Comparison of ENCODE assay signal across 12 cellular contexts in genomic region chr5:145682197-145682895, GRCh38.
"Had no signal": no experiment of that assay in that cellular context is flagged by ENCODE, and none has a peak within 500 bp of the region (broad histone marks: within the 10 kb centered on the region; RNA-seq: fewer than 3 reads in every experiment).

No MANE protein-coding gene starts in this region.

- H3K9me3 ChIP-seq: adrenal gland, breast epithelium, colonic mucosa, esophagus muscularis mucosa, gastrocnemius medialis, pancreas, right lobe of liver, transverse colon, uterus had no signal

- H3K27ac ChIP-seq: adrenal gland, breast epithelium, colonic mucosa, dorsolateral prefrontal cortex, esophagus muscularis mucosa, gastrocnemius medialis, pancreas, right lobe of liver, uterus had no signal

- H3K4me3 ChIP-seq: adrenal gland, breast epithelium, colonic mucosa, dorsolateral prefrontal cortex, esophagus muscularis mucosa, gastrocnemius medialis, pancreas, right lobe of liver, transverse colon, uterus had no signal

- DNase-seq: activated naive CD4-positive, alpha-beta T cell; activated T-cell treated with anti-CD3 and anti-CD28 coated beads, Interleukin-2, amount 50 U/mL, for 24 hours had no signal

- H3K4me1 ChIP-seq: adrenal gland, breast epithelium, colonic mucosa, uterus had no signal

- H3K36me3 ChIP-seq: adrenal gland, breast epithelium, colonic mucosa, esophagus muscularis mucosa, gastrocnemius medialis, pancreas, right lobe of liver, transverse colon, uterus had no signal

- H3K27me3 ChIP-seq: adrenal gland, breast epithelium, colonic mucosa, dorsolateral prefrontal cortex, esophagus muscularis mucosa, gastrocnemius medialis, pancreas, right lobe of liver, transverse colon, uterus had no signal
